ENCODE assay signal across 6 cellular contexts in the genomic region with DNA sequence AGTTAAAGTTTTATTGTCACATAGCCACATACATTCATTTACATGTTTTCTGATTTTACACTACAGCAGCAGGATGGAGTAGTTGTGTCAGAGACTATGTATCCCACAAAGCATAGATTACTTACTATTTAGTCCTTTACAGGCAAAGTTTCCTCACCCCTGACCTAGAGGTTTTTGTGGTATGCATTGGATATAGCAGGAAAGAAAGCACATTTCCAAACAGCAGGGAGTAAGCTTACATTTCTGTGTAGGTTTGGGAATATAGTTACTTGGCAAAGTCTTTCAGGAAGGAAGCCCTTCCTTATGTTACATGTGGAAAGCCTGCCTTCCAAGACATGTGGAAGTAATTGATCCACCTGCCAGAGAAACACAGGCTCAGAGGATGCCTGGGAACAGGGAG.
"Had no signal": no experiment of that assay in that cellular context is flagged by ENCODE, and none has a peak within 500 bp of the region (broad histone marks: within the 10 kb centered on the region; RNA-seq: fewer than 3 reads in every experiment).

No MANE protein-coding gene starts in this region.

- H3K9me3 Mint-ChIP-seq: H9, IgD-negative memory B cell had no signal

- DNase-seq: GM23248, H9, HCEC 1CT, HFFc6, KBM-7 had no signal

- H3K27ac ChIP-seq: GM23248 had no signal

- H3K27ac Mint-ChIP-seq: H9, HFFc6, IgD-negative memory B cell had no signal

- H3K27me3 Mint-ChIP-seq: IgD-negative memory B cell had no signal

- H3K36me3 Mint-ChIP-seq: IgD-negative memory B cell had no signal

- H3K4me3 ChIP-seq: GM23248 had no signal

- H2AFZ ChIP-seq: GM23248 had no signal

- H3K9ac ChIP-seq: GM23248 had no signal

- H3K4me1 Mint-ChIP-seq: IgD-negative memory B cell had no signal

- H3K4me3 Mint-ChIP-seq: H9, HFFc6, IgD-negative memory B cell had no signal
